Comparison of ENCODE assay signal across 12 cellular contexts in genomic region chrX:139795196-139795595, GRCh38.
DNase-seq lines count a peak whose midpoint lies in the region; ATAC-seq and TF ChIP-seq lines count a peak whose summit lies in the region.
"Had no signal": no experiment of that assay in that cellular context is flagged by ENCODE, and none has a peak within 500 bp of the region (broad histone marks: within the 10 kb centered on the region; RNA-seq: fewer than 3 reads in every experiment).

No MANE protein-coding gene starts in this region.

- TF ChIP-seq CTCF in GM20000 (IDR thresholded peaks at IDR 0.05; ENCODE audit: extremely low read depth, missing control alignments) (no peak), H9 (conservative IDR thresholded peaks at IDR 0.05) (no peak), uterus (IDR thresholded peaks at IDR 0.05) (no peak)

- H2BK15ac ChIP-seq in H9 (ENCODE audit: low read depth, low read length), result no peak overlapping the region

- no peaks in the 10 kb centered on the region for H3K9me3 ChIP-seq in H9 (ENCODE audit: control insufficient read depth, low read depth, low read length)
- H3K9me3 ChIP-seq in uterus, result no peaks in the 10 kb centered on the region
- H3K9me3 ChIP-seq: Caco-2, pancreas had no signal

- WGBS in H9 (ENCODE audit: extremely low coverage, insufficient read length, low lambda C conversion rate), result no CpG with 5 or more reads among the region's 1 CpG

- no peak overlapping the region for H4K91ac ChIP-seq in H9 (ENCODE audit: insufficient read length, low read depth, low read length)

- no peak overlapping the region for H3K14ac ChIP-seq in H9 (ENCODE audit: insufficient read depth, low read length)

- DNase-seq in GM20000 (ENCODE audit: low spot score) (peak; percentile 20), ureter (ENCODE audit: low spot score) (no peak), H9 (no peak), uterus (no peak)
- DNase-seq in activated T-helper 2 cell treated with anti-CD3 and anti-CD28 coated beads, Interferon-gamma antibody, Interleukin-2, Interleukin-4, amounts not matched to agents 10 μg/mL and 5 μg/mL and 100 μg/mL, durations not matched to agents 14 hours and 24 hours and 36 hours (ENCODE audit: low spot score), result no peak
- DNase-seq in activated effector memory CD4-positive, alpha-beta T cell treated with anti-CD3 and anti-CD28 coated beads, Interleukin-2, amount 50 U/mL, for 16 hours, result no peak
- DNase-seq: activated naive CD4-positive, alpha-beta T cell treated with anti-CD3 and anti-CD28 coated beads, Interleukin-2, amount 50 U/mL, for 16 hours; Caco-2; pancreas had no signal

- H3T11ph ChIP-seq in H9 (ENCODE audit: low read length), result no peak overlapping the region

- no peak overlapping the region for H3K4me3 ChIP-seq in uterus
- H3K4me3 ChIP-seq: pancreas had no signal

- TF ChIP-seq POLR2A in GM18505 (IDR thresholded peaks at IDR 0.05; ENCODE audit: borderline replicate concordance, extremely low read depth, insufficient read depth, insufficient read length) (no peak), uterus (IDR thresholded peaks at IDR 0.05) (no peak)

- no peak overlapping the region for H3K56ac ChIP-seq in H9 (ENCODE audit: insufficient read length, low read depth, low read length)

- no peaks in the 10 kb centered on the region for H3K27me3 Mint-ChIP-seq in activated T-helper 2 cell treated with anti-CD3 and anti-CD28 coated beads, Interferon-gamma antibody, Interleukin-2, Interleukin-4, amounts not matched to agents 10 μg/mL and 5 μg/mL and 100 μg/mL, durations not matched to agents 14 hours and 24 hours and 36 hours (ENCODE audit: low read depth)
- no peaks in the 10 kb centered on the region for H3K27me3 Mint-ChIP-seq in H9 (ENCODE audit: low read depth)

- H4K5ac ChIP-seq in H9 (ENCODE audit: insufficient read length, low read depth, low read length), result no peak overlapping the region

- intact Hi-C loops in activated T-helper 2 cell treated with anti-CD3 and anti-CD28 coated beads, Interferon-gamma antibody, Interleukin-2, Interleukin-4, amounts not matched to agents 10 μg/mL and 5 μg/mL and 100 μg/mL, durations not matched to agents 14 hours and 24 hours and 36 hours (cut with micrococcal nuclease), result loop anchor here (2.0 kb wide), 1 partner anchor 56 kb away; no protein-coding TSS in a partner anchor
- intact Hi-C loops in uterus (cut with DNase I; ENCODE audit: low total_unique reads), result no loop called here

- H3K79me1 ChIP-seq in H9 (ENCODE audit: insufficient read depth, low read depth, low read length, poor library complexity, severe bottlenecking), result no peaks in the 10 kb centered on the region

- H3K4ac ChIP-seq in H9 (ENCODE audit: low read depth, low read length), result no peak overlapping the region

- H3K23ac ChIP-seq in H9 (ENCODE audit: insufficient read length, low read depth, low read length), result no peak overlapping the region

- H3K27ac Mint-ChIP-seq in activated T-helper 2 cell treated with anti-CD3 and anti-CD28 coated beads, Interferon-gamma antibody, Interleukin-2, Interleukin-4, amounts not matched to agents 10 μg/mL and 5 μg/mL and 100 μg/mL, durations not matched to agents 14 hours and 24 hours and 36 hours, result peak overlapping the region; percentile 60
- H3K27ac Mint-ChIP-seq in H9, result no peak overlapping the region

- peaks cover 44% of the 10 kb centered on the region for H3K36me3 Mint-ChIP-seq in activated T-helper 2 cell treated with anti-CD3 and anti-CD28 coated beads, Interferon-gamma antibody, Interleukin-2, Interleukin-4, amounts not matched to agents 10 μg/mL and 5 μg/mL and 100 μg/mL, durations not matched to agents 14 hours and 24 hours and 36 hours (ENCODE audit: low read depth)
- H3K36me3 Mint-ChIP-seq in H9 (ENCODE audit: insufficient read depth in 1 of 3, low read depth in 3 of 3), result peaks cover 9 to 30% (median 25%) of the 10 kb centered on the region in 3 experiments; a peak in 5 of 7 replicates

- no peaks in the 10 kb centered on the region for H4K20me1 ChIP-seq in H9 (ENCODE audit: control insufficient read depth, insufficient read depth, insufficient read length)

- no peak overlapping the region for H3K27ac ChIP-seq in H9 (ENCODE audit: insufficient read length, low read depth, low read length)
- no peak overlapping the region for H3K27ac ChIP-seq in uterus
- H3K27ac ChIP-seq: pancreas had no signal

- H4K8ac ChIP-seq in H9 (replicated peaks; ENCODE audit: insufficient read length, low read depth, low read length), result no peak overlapping the region

- peaks cover 8% of the 10 kb centered on the region for H3K4me1 Mint-ChIP-seq in activated T-helper 2 cell treated with anti-CD3 and anti-CD28 coated beads, Interferon-gamma antibody, Interleukin-2, Interleukin-4, amounts not matched to agents 10 μg/mL and 5 μg/mL and 100 μg/mL, durations not matched to agents 14 hours and 24 hours and 36 hours (ENCODE audit: low read depth)
- no peaks in the 10 kb centered on the region for H3K4me1 Mint-ChIP-seq in H9

- H3K4me1 ChIP-seq in H9 (ENCODE audit: insufficient read depth, low read length) (no peaks in the 10 kb centered on the region), uterus (no peaks in the 10 kb centered on the region)
- H3K4me1 ChIP-seq: Caco-2, pancreas had no signal

- no peak overlapping the region for H3K18ac ChIP-seq in H9 (ENCODE audit: insufficient read length, low read depth, low read length)

- H2AK5ac ChIP-seq in H9 (ENCODE audit: insufficient read length, low read length), result no peak overlapping the region

- no peak overlapping the region for H2BK12ac ChIP-seq in H9 (ENCODE audit: insufficient read length, low read depth, low read length)

- no peak overlapping the region for H2BK5ac ChIP-seq in H9 (ENCODE audit: insufficient read length, low read length)

- H3K23me2 ChIP-seq in H9 (ENCODE audit: insufficient read length, low read depth, low read length, poor library complexity, severe bottlenecking), result no peaks in the 10 kb centered on the region

- H3K27me3 ChIP-seq in H9 (ENCODE audit: insufficient read depth, low read length), result no peaks in the 10 kb centered on the region
- H3K27me3 ChIP-seq in uterus, result no peaks in the 10 kb centered on the region
- H3K27me3 ChIP-seq: pancreas had no signal

- no peak overlapping the region for H3K4me2 ChIP-seq in H9 (ENCODE audit: insufficient read depth, insufficient read length, low read length)

- H3K79me2 ChIP-seq in H9 (ENCODE audit: insufficient read depth, low read length), result no peaks in the 10 kb centered on the region

- no peaks in the 10 kb centered on the region for H3K36me3 ChIP-seq in uterus

- H2AFZ ChIP-seq in H9 (ENCODE audit: low read length), result no peak overlapping the region

- H3K4me3 Mint-ChIP-seq in activated T-helper 2 cell treated with anti-CD3 and anti-CD28 coated beads, Interferon-gamma antibody, Interleukin-2, Interleukin-4, amounts not matched to agents 10 μg/mL and 5 μg/mL and 100 μg/mL, durations not matched to agents 14 hours and 24 hours and 36 hours (ENCODE audit: low read depth), result no peak overlapping the region
- H3K4me3 Mint-ChIP-seq in H9, result no peak overlapping the region

- H2BK20ac ChIP-seq in H9 (ENCODE audit: low read depth, low read length, poor library complexity, severe bottlenecking), result no peak overlapping the region

- H3K9me3 Mint-ChIP-seq in activated T-helper 2 cell treated with anti-CD3 and anti-CD28 coated beads, Interferon-gamma antibody, Interleukin-2, Interleukin-4, amounts not matched to agents 10 μg/mL and 5 μg/mL and 100 μg/mL, durations not matched to agents 14 hours and 24 hours and 36 hours, result no peaks in the 10 kb centered on the region
- peaks cover 0 to 34% of the 10 kb centered on the region in 2 experiments; a peak in 2 of 5 replicates for H3K9me3 Mint-ChIP-seq in H9

- H2BK120ac ChIP-seq in H9 (ENCODE audit: low read depth, low read length, poor library complexity, severe bottlenecking), result no peak overlapping the region

- ATAC-seq in GM18505 (IDR thresholded peaks at IDR 0.05; ENCODE audit: unreplicated experiment) (peak; percentile 98), HG03064 (IDR thresholded peaks at IDR 0.05; ENCODE audit: low read depth, unreplicated experiment) (peak; percentile 95)
- ATAC-seq: HCT116, pancreas had no signal

- H3K9ac ChIP-seq in H9 (ENCODE audit: extremely low read depth, insufficient read length, low read length), result no peak overlapping the region
